ENCODE assay signal across 25 cellular contexts in the genomic region with DNA sequence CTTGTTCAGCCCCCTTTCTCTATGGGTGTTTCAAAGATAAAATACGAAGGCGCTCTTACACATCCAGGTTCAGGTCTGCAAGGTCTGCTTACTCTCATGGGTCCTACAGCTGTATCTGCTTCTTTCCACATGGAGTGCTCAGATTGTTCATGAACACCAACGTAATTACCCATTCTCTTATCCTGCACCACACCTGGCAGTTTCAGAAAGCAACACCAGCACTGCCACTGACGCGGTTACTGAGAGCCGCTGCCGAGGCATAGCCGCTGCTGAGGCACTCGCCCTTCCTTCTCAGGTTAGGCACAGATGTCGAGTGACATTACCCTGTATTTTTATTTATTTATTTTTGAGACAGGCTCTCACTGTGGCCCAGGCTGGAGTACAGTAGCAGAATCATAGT.
"Had no signal": no experiment of that assay in that cellular context is flagged by ENCODE, and none has a peak within 500 bp of the region (broad histone marks: within the 10 kb centered on the region; RNA-seq: fewer than 3 reads in every experiment).

No MANE protein-coding gene starts in this region.

- H3K27ac Mint-ChIP-seq: activated naive CD8-positive, alpha-beta T cell treated with anti-CD3 and anti-CD28 coated beads, Interleukin-2, amount 10 ng/mL, durations not matched to agents 7 days and 5 days; activated T-cell treated with anti-CD3 and anti-CD28 coated beads, Interleukin-2, amount 50 U/mL, for 24 hours; neural progenitor cell; stimulated activated memory B cell treated with anti-CD40 and anti-IgM and Interleukin-4, amounts not matched to agents 10 μg/mL and 1 μg/mL and 100 μg/mL, for 72 hours had no signal

- H3K36me3 ChIP-seq: colonic mucosa, esophagus muscularis mucosa, left lung, neural progenitor cell, sigmoid colon, transverse colon, uterus had no signal

- H3K9ac ChIP-seq: neural progenitor cell had no signal

- H3K4me3 Mint-ChIP-seq: activated naive CD8-positive, alpha-beta T cell treated with anti-CD3 and anti-CD28 coated beads, Interleukin-2, amount 10 ng/mL, durations not matched to agents 7 days and 5 days; activated T-cell treated with anti-CD3 and anti-CD28 coated beads, Interleukin-2, amount 50 U/mL, for 24 hours; naive thymus-derived CD4-positive, alpha-beta T cell; neural progenitor cell; stimulated activated memory B cell treated with anti-CD40 and anti-IgM and Interleukin-4, amounts not matched to agents 10 μg/mL and 1 μg/mL and 100 μg/mL, for 72 hours had no signal

- H3K4me1 ChIP-seq: left lung, uterus had no signal

- H3K4me2 ChIP-seq: neural progenitor cell, smooth muscle cell had no signal

- H3K9me3 Mint-ChIP-seq: activated naive CD8-positive, alpha-beta T cell treated with anti-CD3 and anti-CD28 coated beads, Interleukin-2, amount 10 ng/mL, durations not matched to agents 7 days and 5 days; activated T-cell treated with anti-CD3 and anti-CD28 coated beads, Interleukin-2, amount 50 U/mL, for 24 hours; naive thymus-derived CD4-positive, alpha-beta T cell; neural progenitor cell; stimulated activated memory B cell treated with anti-CD40 and anti-IgM and Interleukin-4, amounts not matched to agents 10 μg/mL and 1 μg/mL and 100 μg/mL, for 72 hours had no signal

- DNase-seq: activated CD4-positive, alpha-beta T cell treated with anti-CD3 and anti-CD28 coated beads for 1 hour; activated CD4-positive, alpha-beta T cell treated with anti-CD3 and anti-CD28 coated beads, Interleukin-2, amount 50 U/mL, for 4 hours; activated CD8-positive, alpha-beta memory T cell treated with anti-CD3 and anti-CD28 coated beads for 24 hours; activated CD8-positive, alpha-beta memory T cell treated with anti-CD3 and anti-CD28 coated beads, Interleukin-2, amount 50 U/mL, for 4 hours; activated naive CD4-positive, alpha-beta T cell treated with Interleukin-2 at 50 U/mL for 16 hours; activated naive CD8-positive, alpha-beta T cell treated with anti-CD3 and anti-CD28 coated beads, Interleukin-2, amount 10 ng/mL, durations not matched to agents 7 days and 5 days; activated T-cell treated with anti-CD3 and anti-CD28 coated beads, Interleukin-2, amount 50 U/mL, for 24 hours; amniotic stem cell; colonic mucosa; dorsolateral prefrontal cortex; hippocampal formation; kidney glomerular epithelial cell; left lung; naive thymus-derived CD4-positive, alpha-beta T cell; sigmoid colon; stimulated activated CD4-positive, alpha-beta T cell treated with anti-CD3 and anti-CD28 coated beads, Interleukin-15, amount 100 ng/mL, for 24 hours; transverse colon; uterus; WERI-Rb-1 had no signal

- H2AFZ ChIP-seq: neural progenitor cell had no signal

- H3K36me3 Mint-ChIP-seq: neural progenitor cell had no signal

- H3K27me3 ChIP-seq: colonic mucosa, dorsolateral prefrontal cortex, esophagus muscularis mucosa, left lung, neural progenitor cell, sigmoid colon, transverse colon, uterus had no signal

- H3K4me3 ChIP-seq: colonic mucosa, dorsolateral prefrontal cortex, esophagus muscularis mucosa, left lung, neural progenitor cell, sigmoid colon, smooth muscle cell, transverse colon, uterus had no signal

- H3K9me3 ChIP-seq: colonic mucosa, esophagus muscularis mucosa, left lung, sigmoid colon, transverse colon, uterus had no signal

- FAIRE-seq: bronchial epithelial cell, frontal cortex had no signal

- H3K27me3 Mint-ChIP-seq: activated naive CD8-positive, alpha-beta T cell treated with anti-CD3 and anti-CD28 coated beads, Interleukin-2, amount 10 ng/mL, durations not matched to agents 7 days and 5 days; activated T-cell treated with anti-CD3 and anti-CD28 coated beads, Interleukin-2, amount 50 U/mL, for 24 hours; naive thymus-derived CD4-positive, alpha-beta T cell; stimulated activated memory B cell treated with anti-CD40 and anti-IgM and Interleukin-4, amounts not matched to agents 10 μg/mL and 1 μg/mL and 100 μg/mL, for 72 hours had no signal

- H3K27ac ChIP-seq: colonic mucosa, esophagus muscularis mucosa, left lung, neural progenitor cell, sigmoid colon, transverse colon, uterus, WERI-Rb-1 had no signal
